Comparison of ENCODE assay signal across 22 cellular contexts in the genomic region with DNA sequence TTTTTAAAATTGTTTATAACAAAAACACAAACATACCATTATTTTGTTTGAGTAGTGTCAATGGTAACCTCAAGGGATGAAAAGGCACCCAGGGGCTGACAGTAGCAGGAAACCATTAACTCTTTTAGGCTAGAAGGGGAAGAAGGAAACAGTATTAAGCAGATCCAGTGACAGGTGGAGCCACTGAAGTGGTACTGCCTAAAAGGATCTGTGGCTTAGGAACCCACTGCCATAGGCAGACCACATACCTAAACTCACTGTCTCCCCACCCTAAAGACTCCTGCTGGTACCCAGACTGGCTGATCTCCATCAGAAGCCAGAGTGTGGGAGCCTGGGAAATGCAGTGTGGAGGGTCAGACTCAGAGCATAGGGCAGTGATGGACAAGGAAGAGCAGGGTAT. TPM values are rescaled to one million over a fixed set of nuclear protein-coding genes. Genes with fewer than 3 reads are reported as not detected.
"Had no signal": no experiment of that assay in that cellular context is flagged by ENCODE, and none has a peak within 500 bp of the region (broad histone marks: within the 10 kb centered on the region; RNA-seq: fewer than 3 reads in every experiment).

No MANE protein-coding gene starts in this region.

- ATAC-seq: sciatic nerve; stimulated activated memory B cell treated with anti-CD40 and anti-IgM and Interleukin-4, amounts not matched to agents 10 μg/mL and 1 μg/mL and 100 μg/mL, for 72 hours had no signal

- H3K27me3 ChIP-seq: cardiac muscle cell, upper lobe of left lung had no signal

- H3K27me3 Mint-ChIP-seq: activated naive CD8-positive, alpha-beta T cell; stimulated activated memory B cell treated with anti-CD40 and anti-IgM and Interleukin-4, amounts not matched to agents 10 μg/mL and 1 μg/mL and 100 μg/mL, for 72 hours had no signal

- H3K9me3 Mint-ChIP-seq: stimulated activated memory B cell treated with anti-CD40 and anti-IgM and Interleukin-4, amounts not matched to agents 10 μg/mL and 1 μg/mL and 100 μg/mL, for 72 hours had no signal

- H3K27ac ChIP-seq: cardiac muscle cell, epithelial cell of prostate, lower lobe of right lung, thoracic aorta, upper lobe of left lung, WERI-Rb-1 had no signal

- H3K4me2 ChIP-seq: smooth muscle cell had no signal

- H3K36me3 ChIP-seq: cardiac muscle cell, lower lobe of right lung, thoracic aorta, upper lobe of left lung, WERI-Rb-1 had no signal

- H3K4me1 ChIP-seq: lower lobe of right lung, upper lobe of left lung had no signal

- DNase-seq: activated CD4-positive, alpha-beta T cell treated with anti-CD3 and anti-CD28 coated beads, Interleukin-2, amount 50 U/mL, for 48 hours; activated gamma-delta T cell; activated T-cell treated with anti-CD3 and anti-CD28 coated beads, Interleukin-2, amount 50 U/mL, for 48 hours; amygdala; foreskin melanocyte; glutamatergic neuron; hypothalamus; lower lobe of right lung; nucleus accumbens; stimulated activated CD4-positive, alpha-beta T cell treated with anti-CD3 and anti-CD28 coated beads, Interleukin-4, amount 100 ng/mL, for 24 hours; upper lobe of left lung; WERI-Rb-1 had no signal

- H3K27ac Mint-ChIP-seq: activated naive CD8-positive, alpha-beta T cell; nephron; stimulated activated memory B cell treated with anti-CD40 and anti-IgM and Interleukin-4, amounts not matched to agents 10 μg/mL and 1 μg/mL and 100 μg/mL, for 72 hours had no signal

- H3K4me3 ChIP-seq: cardiac muscle cell, lower lobe of right lung, smooth muscle cell, thoracic aorta had no signal

- H3K4me1 Mint-ChIP-seq: nephron; stimulated activated memory B cell treated with anti-CD40 and anti-IgM and Interleukin-4, amounts not matched to agents 10 μg/mL and 1 μg/mL and 100 μg/mL, for 72 hours had no signal

- H3K9me3 ChIP-seq: lower lobe of right lung, thoracic aorta, upper lobe of left lung had no signal

- H3K4me3 Mint-ChIP-seq: activated naive CD8-positive, alpha-beta T cell; nephron; stimulated activated memory B cell treated with anti-CD40 and anti-IgM and Interleukin-4, amounts not matched to agents 10 μg/mL and 1 μg/mL and 100 μg/mL, for 72 hours had no signal

RNA-seq across cellular contexts. Expression of a gene that starts 13.5 kb away (rescaled TPM):
- total RNA-seq: cardiac muscle cell, fibroblast of lung, lower lobe of right lung, mesenteric fat pad, sciatic nerve, smooth muscle cell, thoracic aorta, upper lobe of left lung had no signal

RNA-seq across cellular contexts. Expression of a gene that starts 21.7 kb away (rescaled TPM):
- total RNA-seq: fibroblast of lung, mesenteric fat pad, sciatic nerve, thoracic aorta had no signal
